In genomic region chr13:24725379-24725778, GRCh38 we compare ENCODE assay signal across 19 cellular contexts.
"Had no signal": no experiment of that assay in that cellular context is flagged by ENCODE, and none has a peak within 500 bp of the region (broad histone marks: within the 10 kb centered on the region; RNA-seq: fewer than 3 reads in every experiment).

No MANE protein-coding gene starts in this region.

- DNase-seq: activated CD4-positive, alpha-beta memory T cell treated with anti-CD3 and anti-CD28 coated beads for 36 hours; activated CD4-positive, alpha-beta T cell treated with anti-CD3 and anti-CD28 coated beads, Interleukin-2, amount 10 ng/mL, durations not matched to agents 24 days and 14 days; activated CD4-positive, CD25-positive, alpha-beta regulatory T cell treated with anti-CD3 and anti-CD28 coated beads, Interleukin-2, amount 50 U/mL, for 72 hours; activated gamma-delta T cell treated with Interleukin-2 at 50 U/mL for 16 hours; activated naive CD4-positive, alpha-beta T cell treated with anti-CD3 and anti-CD28 coated beads, Interleukin-2, amount 50 U/mL, for 16 hours; activated T-cell treated with anti-CD3 and anti-CD28 coated beads, Interleukin-2, amount 50 U/mL, for 24 hours; amniotic stem cell; caudate nucleus; hippocampal formation; kidney; left colon; mammary epithelial cell; right cardiac atrium; stimulated activated CD4-positive, alpha-beta T cell treated with anti-CD3 and anti-CD28 coated beads, Interleukin-15, amount 100 ng/mL, for 24 hours; stimulated activated CD4-positive, alpha-beta T cell treated with anti-CD3 and anti-CD28 coated beads, Interleukin-2, amount 100 ng/mL, for 24 hours; stimulated activated naive B cell treated with anti-CD40 and anti-IgM and Interleukin-4, amounts not matched to agents 10 μg/mL and 1 μg/mL and 100 μg/mL, for 72 hours; tibial artery; upper lobe of right lung had no signal

- H3K27me3 ChIP-seq: upper lobe of right lung had no signal

- H3K4me3 ChIP-seq: suprapubic skin, tibial artery, upper lobe of right lung had no signal

- H3K27ac ChIP-seq: suprapubic skin, tibial artery, upper lobe of right lung had no signal
